In the genomic region with DNA sequence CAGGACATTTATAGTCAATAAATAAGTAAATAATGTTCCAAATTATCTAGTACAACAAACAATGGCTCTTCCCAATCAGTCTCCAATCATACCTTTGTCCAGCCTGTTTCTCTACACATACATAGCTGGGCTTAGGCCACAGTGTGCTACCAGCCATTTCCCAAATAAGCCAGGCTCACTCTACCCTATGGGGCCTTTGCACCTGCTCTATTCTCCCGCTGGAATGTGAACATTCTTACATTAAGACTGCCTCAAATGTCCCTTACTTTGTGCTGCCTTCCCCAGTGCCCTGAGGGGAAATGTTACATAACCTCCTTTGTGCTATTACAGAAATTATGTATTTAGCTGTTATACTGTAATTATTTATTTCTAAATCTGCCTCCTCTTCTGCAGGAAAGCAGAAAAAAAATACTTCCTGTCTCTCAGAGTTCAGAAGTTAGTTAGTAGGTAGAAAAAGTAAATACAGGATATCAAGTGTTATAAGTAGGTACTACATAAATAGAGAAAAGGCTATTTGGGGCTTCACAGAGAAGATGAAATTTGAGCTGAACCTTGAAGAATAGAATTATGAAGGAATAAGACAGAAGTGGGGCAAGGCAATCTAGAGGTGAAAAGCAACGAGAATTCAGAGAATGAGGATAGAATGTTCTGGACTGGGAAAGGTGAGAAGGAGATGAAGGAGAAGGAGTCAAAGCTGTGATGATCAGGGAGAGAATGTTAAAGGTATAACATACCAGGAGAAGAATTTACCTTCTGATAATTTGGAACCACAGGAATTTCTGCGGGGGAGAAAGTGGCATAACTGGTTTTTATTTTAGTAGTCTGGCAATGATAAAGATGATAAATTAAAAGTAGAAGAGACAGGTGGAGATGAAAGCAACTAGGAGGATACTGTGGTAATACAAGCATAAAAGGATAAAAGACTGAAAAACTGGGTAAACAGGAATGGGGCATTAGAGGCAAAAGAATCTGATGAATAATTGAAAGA, we compare ENCODE assay signal across 14 cellular contexts. TPM values are rescaled to one million over a fixed set of nuclear protein-coding genes. Genes with fewer than 3 reads are reported as not detected.
A peak's percentile ranks its signal among the peaks of the same experiment; 100 is the strongest.
DNase-seq lines count a peak whose midpoint lies in the region; ATAC-seq and TF ChIP-seq lines count a peak whose summit lies in the region.
"Had no signal": no experiment of that assay in that cellular context is flagged by ENCODE, and none has a peak within 500 bp of the region (broad histone marks: within the 10 kb centered on the region; RNA-seq: fewer than 3 reads in every experiment).

No MANE protein-coding gene starts in this region.

- CTCF ChIA-PET in SK-N-SH (lab: Yijun Ruan, JAX) = no interaction called here

- POLR2A ChIA-PET in SK-N-SH (lab: Yijun Ruan, JAX) = interaction anchor here (0.6 kb wide), 1 partner anchor 22 kb away, joined by 3 read pairs; no protein-coding TSS in a partner anchor

- peaks cover 84% of the 10 kb centered on the region for H4K20me1 ChIP-seq in SK-N-SH (ENCODE audit: insufficient read depth)

- no peaks in the 10 kb centered on the region for H3K9me2 ChIP-seq in SK-N-SH

- H3K27ac ChIP-seq in SK-N-SH (ENCODE audit: low read depth in 2 of 2, low read length in 1 of 2) = no peak overlapping the region
- H3K27ac ChIP-seq: heart left ventricle, tibial artery had no signal

- no peak overlapping the region for H3K4me2 ChIP-seq in SK-N-SH

- no peak overlapping the region for H3K9ac ChIP-seq in SK-N-SH

- peaks cover 98% of the 10 kb centered on the region for H3K79me2 ChIP-seq in SK-N-SH (ENCODE audit: insufficient read depth)

- peaks cover 4 to 6% of the 10 kb centered on the region in 2 experiments; a peak in 2 of 4 replicates for H3K4me1 ChIP-seq in SK-N-SH (ENCODE audit: control insufficient read depth in 1 of 2, insufficient read depth in 2 of 2, low read depth in 1 of 2, low read length in 1 of 2)

- TF ChIP-seq CTCF in SK-N-SH (IDR thresholded peaks at IDR 0.05) = no peak

- 90% methylated on average over 3 of the region's 3 CpGs for WGBS in SK-N-SH (ENCODE audit: low lambda C conversion rate)

- H3F3A ChIP-seq in SK-N-SH (replicated peaks; ENCODE audit: insufficient read depth) = no peaks in the 10 kb centered on the region

- H3K36me3 ChIP-seq in SK-N-SH (replicated peaks in 1 of 2; ENCODE audit: control insufficient read depth in 1 of 2, insufficient read depth in 2 of 2, low read length in 1 of 2) = peaks cover 0 to 2% of the 10 kb centered on the region in 2 experiments
- H3K36me3 ChIP-seq: heart left ventricle, tibial artery had no signal

- no peak overlapping the region for H2AFZ ChIP-seq in SK-N-SH (ENCODE audit: low read depth)

- no peaks in the 10 kb centered on the region for H3K9me3 ChIP-seq in SK-N-SH
- H3K9me3 ChIP-seq: heart left ventricle, tibial artery had no signal

- DNase-seq in AML-193 (lab: John Stamatoyannopoulos, UW) (peak; percentile 40 to 55), GF-D8 (lab: John Stamatoyannopoulos, UW) (peak; percentile 8), SK-N-SH (no peak), kidney tubule cell (ENCODE audit: low spot score) (peak; percentile 56), pons (ENCODE audit: low spot score) (no peak)
- no peak for DNase-seq in stimulated activated CD4-positive, alpha-beta T cell treated with anti-CD3 and anti-CD28 coated beads, Interleukin-2, amount 100 ng/mL, for 48 hours
- DNase-seq: HCEC 1CT; heart left ventricle; NCI-H187; Right ventricle myocardium superior; stimulated activated CD4-positive, alpha-beta T cell treated with anti-CD3 and anti-CD28 coated beads, Interleukin-4, amount 100 ng/mL, for 24 hours; tibial artery had no signal

- TF ChIP-seq RAD21 in SK-N-SH (IDR thresholded peaks at IDR 0.05; ENCODE audit: low read length) = no peak

- no peak overlapping the region for H3K4me3 ChIP-seq in SK-N-SH (ENCODE audit: low read depth in 2 of 2, low read length in 1 of 2)
- H3K4me3 ChIP-seq: heart left ventricle, tibial artery had no signal

- no peaks in the 10 kb centered on the region for H3K27me3 ChIP-seq in SK-N-SH (ENCODE audit: insufficient read depth)
- H3K27me3 ChIP-seq: heart left ventricle, tibial artery had no signal

- ATAC-seq in GM21515 (IDR thresholded peaks at IDR 0.05; ENCODE audit: unreplicated experiment) = no peak
- ATAC-seq in HG02884 (IDR thresholded peaks at IDR 0.05; ENCODE audit: unreplicated experiment) = no peak

- no peak for TF ChIP-seq EP300 in SK-N-SH (IDR thresholded peaks at IDR 0.05; ENCODE audit: borderline replicate concordance in 1 of 2, low read depth in 1 of 2, low read length in 1 of 2)

TF ChIP-seq in SK-N-SH, 30 proteins besides CTCF, POLR2A, EP300 and RAD21:
- no peak for TF ChIP-seq JUND (IDR thresholded peaks at IDR 0.05)
- TF ChIP-seq TCF12 (IDR thresholded peaks at IDR 0.05) = peak; percentile 44
- TF ChIP-seq, protein P1, sequence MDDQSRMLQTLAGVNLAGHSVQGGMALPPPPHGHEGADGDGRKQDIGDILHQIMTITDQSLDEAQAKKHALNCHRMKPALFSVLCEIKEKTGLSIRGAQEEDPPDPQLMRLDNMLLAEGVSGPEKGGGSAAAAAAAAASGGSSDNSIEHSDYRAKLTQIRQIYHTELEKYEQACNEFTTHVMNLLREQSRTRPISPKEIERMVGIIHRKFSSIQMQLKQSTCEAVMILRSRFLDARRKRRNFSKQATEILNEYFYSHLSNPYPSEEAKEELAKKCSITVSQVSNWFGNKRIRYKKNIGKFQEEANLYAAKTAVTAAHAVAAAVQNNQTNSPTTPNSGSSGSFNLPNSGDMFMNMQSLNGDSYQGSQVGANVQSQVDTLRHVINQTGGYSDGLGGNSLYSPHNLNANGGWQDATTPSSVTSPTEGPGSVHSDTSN (IDR thresholded peaks at IDR 0.05) = 0 out of 2 replicates have a peak, but pooled peaks have one; percentile 9

RNA-seq across cellular contexts. Expression of a gene that starts 37.0 kb away (rescaled TPM):
- 4.9 and 6.7 TPM in 2 replicates for polyA plus RNA-seq in SK-N-SH (2012; rRNA removed)
- polyA plus RNA-seq in SK-N-SH (2012; cell fraction: cytosol; rRNA removed) = 6.7 and 9.7 TPM in 2 replicates
- 12.3 and 22.5 TPM in 2 replicates for polyA plus RNA-seq in SK-N-SH (2012; cell fraction: nucleus; rRNA removed)

Comparison
In these comparisons a context has a peak if more than half of its experiments do, and no peak if none do; other contexts are left out.
1. DNase-seq: peak in AML-193 (2 of 2), GF-D8 (single experiment) and kidney tubule cell (single experiment); none in SK-N-SH (single experiment), pons (single experiment) and stimulated activated CD4-positive, alpha-beta T cell treated with anti-CD3 and anti-CD28 coated beads, Interleukin-2, amount 100 ng/mL, for 48 hours (0 of 2).